8 cellular contexts compared by ENCODE assay signal in the genomic region with DNA sequence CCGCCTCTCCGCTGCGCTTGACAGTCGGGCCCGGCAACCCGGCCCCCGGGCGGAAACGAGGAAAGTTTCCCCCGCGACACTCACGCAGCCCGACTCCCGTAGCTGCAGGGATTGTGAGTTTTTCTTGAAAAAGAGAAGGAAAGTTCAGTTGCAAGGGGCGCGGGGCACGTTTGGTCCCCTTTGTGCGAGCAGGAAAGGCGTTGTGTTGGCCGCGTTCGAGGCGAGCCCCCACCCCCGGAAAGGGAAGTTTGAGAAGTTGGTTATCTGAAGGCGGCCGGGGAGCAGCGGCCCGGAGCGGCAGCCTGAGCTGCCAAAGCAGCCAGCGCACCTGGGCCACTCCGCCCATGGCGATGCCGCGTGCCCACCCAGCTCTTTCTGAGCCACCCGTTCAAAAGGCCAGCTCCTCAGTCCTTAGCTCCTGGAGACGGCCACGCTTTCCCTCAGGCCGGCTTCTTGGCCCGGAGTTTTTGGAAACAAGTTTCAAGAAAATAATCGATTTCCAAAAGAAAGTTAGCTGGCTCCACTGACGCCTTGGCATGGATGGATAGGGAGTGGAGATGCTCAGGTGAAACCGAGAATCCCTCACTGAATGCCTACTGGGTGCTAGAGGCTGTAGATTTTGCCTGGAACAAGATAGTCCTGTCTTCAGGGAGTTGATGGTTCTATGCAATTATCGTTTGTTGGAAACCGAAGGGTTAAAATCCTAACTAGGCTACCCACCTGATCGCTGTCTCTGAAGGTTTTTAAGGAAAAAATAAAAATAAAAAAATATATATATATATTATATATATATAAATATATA. TPM values are rescaled to one million over a fixed set of nuclear protein-coding genes. Genes with fewer than 3 reads are reported as not detected.
DNase-seq lines count a peak whose midpoint lies in the region; ATAC-seq, FAIRE-seq and TF ChIP-seq lines count a peak whose summit lies in the region.

No MANE protein-coding gene starts in this region.

- FAIRE-seq in GM12892 (lab: Jason Lieb, UNC): peak; percentile 42

- peak; percentile 27 for DNase-seq in GM12892 (ENCODE audit: insufficient read length)
- DNase-seq in NOMO-1 (lab: John Stamatoyannopoulos, UW; ENCODE audit: unreplicated experiment in 2 of 2): peak; percentile 51 to 55
- DNase-seq in activated T-cell treated with anti-CD3 and anti-CD28 coated beads for 48 hours (ENCODE audit: low read depth): peak; percentile 59
- peak; percentile 18 for DNase-seq in fibroblast of gingiva (ENCODE audit: low read depth)
- DNase-seq in testis: peak; percentile 72
- DNase-seq in SHP77 (lab: John Stamatoyannopoulos, UW): no peak

- H3K4me1 ChIP-seq in testis: no peaks in the 10 kb centered on the region

- no peak for TF ChIP-seq POLR2A in GM12892 (IDR thresholded peaks at IDR 0.05; ENCODE audit: low read depth, low read length)
- TF ChIP-seq POLR2A in testis (IDR thresholded peaks at IDR 0.05): no peak

- no peaks in the 10 kb centered on the region for H3K9me3 Mint-ChIP-seq in nephron

- no peaks in the 10 kb centered on the region for H3K36me3 ChIP-seq in testis (ENCODE audit: low read depth, missing control alignments)

- TF ChIP-seq CTCF in nephron (IDR thresholded peaks at IDR 0.05; ENCODE audit: unreplicated experiment in 3 of 3) (no peak), testis (IDR thresholded peaks at IDR 0.05) (no peak)

- H3K27ac Mint-ChIP-seq in nephron: peak overlapping the region; percentile 65 to 94 (median 88)

- peaks cover 12% of the 10 kb centered on the region for H3K27me3 Mint-ChIP-seq in nephron (ENCODE audit: low read depth)

- no peaks in the 10 kb centered on the region for H3K27me3 ChIP-seq in testis

- H3K4me3 ChIP-seq in testis: peak overlapping the region; percentile 83 to 98

- H3K36me3 Mint-ChIP-seq in nephron (ENCODE audit: low read depth): no peaks in the 10 kb centered on the region

- WGBS in testis, 2 donors: 4 to 5% methylated on average over 23 to 45 of the region's 45 CpGs

- ATAC-seq in HG02623 (IDR thresholded peaks at IDR 0.05; ENCODE audit: unreplicated experiment): peak; percentile 51

- H3K9me3 ChIP-seq in testis: no peaks in the 10 kb centered on the region

- peaks cover 41% of the 10 kb centered on the region for H3K4me1 Mint-ChIP-seq in nephron

- intact Hi-C loops in testis (cut with DNase I; ENCODE audit: low total_unique reads): no loop called here

- peak overlapping the region; percentile 97 to 99 (median 98) for H3K4me3 Mint-ChIP-seq in nephron

- H3K27ac ChIP-seq in testis: peak overlapping the region; percentile 92 to 93

RNA-seq across cellular contexts. Expression of gene TGFBR2, which starts 0.8 kb away (rescaled TPM):
- polyA plus RNA-seq in GM12892 (2012; ENCODE audit: missing spikeins): 0.15 TPM
- 10 to 100 TPM; 18.7 to 26.1 TPM for total RNA-seq in testis
- polyA plus RNA-seq in testis (ENCODE audit: insufficient read depth, low read depth, low replicate concordance): 35.3 TPM

Comparison
In these comparisons a context has a peak if more than half of its experiments do, and no peak if none do; other contexts are left out.
1. DNase-seq: peak in GM12892 (single experiment), NOMO-1 (2 of 2), activated T-cell treated with anti-CD3 and anti-CD28 coated beads for 48 hours (single experiment), fibroblast of gingiva (single experiment) and testis (single experiment); none in SHP77 (0 of 2).